Comparison of ENCODE assay signal across 1 cellular context in the genomic region with DNA sequence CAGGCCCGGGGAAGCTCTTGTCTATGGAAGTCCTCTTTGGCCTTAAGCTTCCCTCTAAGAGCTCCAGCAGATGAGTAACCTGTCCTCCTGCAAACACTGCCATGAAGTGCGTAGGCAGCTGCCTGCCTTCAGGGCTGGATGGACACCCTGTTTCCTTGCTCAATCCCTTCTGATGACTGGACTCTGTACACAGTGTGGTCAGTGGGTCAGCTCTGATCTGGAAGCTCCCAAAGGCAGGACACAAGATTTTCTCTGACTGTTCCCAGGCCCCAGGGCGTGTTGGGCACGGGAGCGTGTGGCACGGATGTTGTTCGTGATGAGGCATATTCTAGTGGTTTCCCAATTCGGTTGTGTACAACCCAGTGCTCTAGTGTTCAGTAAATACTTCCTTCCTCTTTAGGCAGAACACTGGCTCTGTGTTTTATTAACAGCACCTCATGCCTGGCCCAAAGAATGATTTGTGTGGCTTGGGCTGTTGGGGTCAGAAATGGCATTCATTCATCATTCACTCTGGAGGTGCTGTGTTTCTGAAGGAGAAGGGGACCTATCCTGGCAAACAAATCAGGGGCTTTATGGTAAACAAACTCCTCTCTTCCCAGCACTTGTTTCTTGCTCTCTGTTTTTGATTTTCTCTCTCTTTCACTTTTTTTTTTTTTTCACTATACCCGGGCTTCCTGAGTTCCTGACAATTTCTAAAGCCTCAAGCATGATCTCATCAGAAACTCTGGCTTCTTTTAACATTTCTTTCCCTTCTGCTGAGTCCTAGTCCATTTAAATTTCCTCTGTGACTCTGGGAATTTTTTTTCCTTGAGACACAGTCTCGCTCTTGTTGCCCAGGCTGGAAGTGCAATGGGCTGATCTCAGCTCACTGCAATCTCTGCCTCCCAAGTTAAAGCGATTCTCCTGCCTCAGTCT.
TF ChIP-seq lines count a peak whose summit lies in the region.

No MANE protein-coding gene starts in this region.

TF ChIP-seq in SK-N-SH treated with all-trans-retinoic acid at 6 μM for 48 hours, 23 proteins besides CTCF, POLR2A, EP300 and RAD21 (continued from another document):
- TF ChIP-seq ZFP30 (CRISPR knock-in tag; IDR thresholded peaks at IDR 0.05) (no peak), ZNF8 (CRISPR knock-in tag; IDR thresholded peaks at IDR 0.05) (no peak), CSDC2 (CRISPR knock-in tag; IDR thresholded peaks at IDR 0.05) (no peak), ISL1 (CRISPR knock-in tag; IDR thresholded peaks at IDR 0.05) (no peak), ARNTL (CRISPR knock-in tag; IDR thresholded peaks at IDR 0.05; ENCODE audit: borderline replicate concordance, low read depth) (no peak), ZC3H10 (CRISPR knock-in tag; IDR thresholded peaks at IDR 0.05) (no peak), PPARA (CRISPR knock-in tag; IDR thresholded peaks at IDR 0.05; ENCODE audit: borderline replicate concordance) (no peak), ESRRG (CRISPR knock-in tag; IDR thresholded peaks at IDR 0.05) (no peak), TOX (CRISPR knock-in tag; IDR thresholded peaks at IDR 0.05; ENCODE audit: borderline replicate concordance) (no peak), ZFP3 (CRISPR knock-in tag; IDR thresholded peaks at IDR 0.05) (no peak)
- TF ChIP-seq, protein P1, sequence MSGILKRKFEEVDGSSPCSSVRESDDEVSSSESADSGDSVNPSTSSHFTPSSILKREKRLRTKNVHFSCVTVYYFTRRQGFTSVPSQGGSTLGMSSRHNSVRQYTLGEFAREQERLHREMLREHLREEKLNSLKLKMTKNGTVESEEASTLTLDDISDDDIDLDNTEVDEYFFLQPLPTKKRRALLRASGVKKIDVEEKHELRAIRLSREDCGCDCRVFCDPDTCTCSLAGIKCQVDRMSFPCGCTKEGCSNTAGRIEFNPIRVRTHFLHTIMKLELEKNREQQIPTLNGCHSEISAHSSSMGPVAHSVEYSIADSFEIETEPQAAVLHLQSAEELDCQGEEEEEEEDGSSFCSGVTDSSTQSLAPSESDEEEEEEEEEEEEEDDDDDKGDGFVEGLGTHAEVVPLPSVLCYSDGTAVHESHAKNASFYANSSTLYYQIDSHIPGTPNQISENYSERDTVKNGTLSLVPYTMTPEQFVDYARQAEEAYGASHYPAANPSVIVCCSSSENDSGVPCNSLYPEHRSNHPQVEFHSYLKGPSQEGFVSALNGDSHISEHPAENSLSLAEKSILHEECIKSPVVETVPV (CRISPR knock-in tag; IDR thresholded peaks at IDR 0.05): no peak
- TF ChIP-seq, protein P2, sequence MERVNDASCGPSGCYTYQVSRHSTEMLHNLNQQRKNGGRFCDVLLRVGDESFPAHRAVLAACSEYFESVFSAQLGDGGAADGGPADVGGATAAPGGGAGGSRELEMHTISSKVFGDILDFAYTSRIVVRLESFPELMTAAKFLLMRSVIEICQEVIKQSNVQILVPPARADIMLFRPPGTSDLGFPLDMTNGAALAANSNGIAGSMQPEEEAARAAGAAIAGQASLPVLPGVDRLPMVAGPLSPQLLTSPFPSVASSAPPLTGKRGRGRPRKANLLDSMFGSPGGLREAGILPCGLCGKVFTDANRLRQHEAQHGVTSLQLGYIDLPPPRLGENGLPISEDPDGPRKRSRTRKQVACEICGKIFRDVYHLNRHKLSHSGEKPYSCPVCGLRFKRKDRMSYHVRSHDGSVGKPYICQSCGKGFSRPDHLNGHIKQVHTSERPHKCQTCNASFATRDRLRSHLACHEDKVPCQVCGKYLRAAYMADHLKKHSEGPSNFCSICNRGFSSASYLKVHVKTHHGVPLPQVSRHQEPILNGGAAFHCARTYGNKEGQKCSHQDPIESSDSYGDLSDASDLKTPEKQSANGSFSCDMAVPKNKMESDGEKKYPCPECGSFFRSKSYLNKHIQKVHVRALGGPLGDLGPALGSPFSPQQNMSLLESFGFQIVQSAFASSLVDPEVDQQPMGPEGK (CRISPR knock-in tag; IDR thresholded peaks at IDR 0.05; ENCODE audit: borderline replicate concordance): no peak
- TF ChIP-seq, protein P3, sequence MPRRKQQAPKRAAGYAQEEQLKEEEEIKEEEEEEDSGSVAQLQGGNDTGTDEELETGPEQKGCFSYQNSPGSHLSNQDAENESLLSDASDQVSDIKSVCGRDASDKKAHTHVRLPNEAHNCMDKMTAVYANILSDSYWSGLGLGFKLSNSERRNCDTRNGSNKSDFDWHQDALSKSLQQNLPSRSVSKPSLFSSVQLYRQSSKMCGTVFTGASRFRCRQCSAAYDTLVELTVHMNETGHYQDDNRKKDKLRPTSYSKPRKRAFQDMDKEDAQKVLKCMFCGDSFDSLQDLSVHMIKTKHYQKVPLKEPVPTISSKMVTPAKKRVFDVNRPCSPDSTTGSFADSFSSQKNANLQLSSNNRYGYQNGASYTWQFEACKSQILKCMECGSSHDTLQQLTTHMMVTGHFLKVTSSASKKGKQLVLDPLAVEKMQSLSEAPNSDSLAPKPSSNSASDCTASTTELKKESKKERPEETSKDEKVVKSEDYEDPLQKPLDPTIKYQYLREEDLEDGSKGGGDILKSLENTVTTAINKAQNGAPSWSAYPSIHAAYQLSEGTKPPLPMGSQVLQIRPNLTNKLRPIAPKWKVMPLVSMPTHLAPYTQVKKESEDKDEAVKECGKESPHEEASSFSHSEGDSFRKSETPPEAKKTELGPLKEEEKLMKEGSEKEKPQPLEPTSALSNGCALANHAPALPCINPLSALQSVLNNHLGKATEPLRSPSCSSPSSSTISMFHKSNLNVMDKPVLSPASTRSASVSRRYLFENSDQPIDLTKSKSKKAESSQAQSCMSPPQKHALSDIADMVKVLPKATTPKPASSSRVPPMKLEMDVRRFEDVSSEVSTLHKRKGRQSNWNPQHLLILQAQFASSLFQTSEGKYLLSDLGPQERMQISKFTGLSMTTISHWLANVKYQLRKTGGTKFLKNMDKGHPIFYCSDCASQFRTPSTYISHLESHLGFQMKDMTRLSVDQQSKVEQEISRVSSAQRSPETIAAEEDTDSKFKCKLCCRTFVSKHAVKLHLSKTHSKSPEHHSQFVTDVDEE (CRISPR knock-in tag; IDR thresholded peaks at IDR 0.05): no peak
